16 cellular contexts compared by ENCODE assay signal in the genomic region with DNA sequence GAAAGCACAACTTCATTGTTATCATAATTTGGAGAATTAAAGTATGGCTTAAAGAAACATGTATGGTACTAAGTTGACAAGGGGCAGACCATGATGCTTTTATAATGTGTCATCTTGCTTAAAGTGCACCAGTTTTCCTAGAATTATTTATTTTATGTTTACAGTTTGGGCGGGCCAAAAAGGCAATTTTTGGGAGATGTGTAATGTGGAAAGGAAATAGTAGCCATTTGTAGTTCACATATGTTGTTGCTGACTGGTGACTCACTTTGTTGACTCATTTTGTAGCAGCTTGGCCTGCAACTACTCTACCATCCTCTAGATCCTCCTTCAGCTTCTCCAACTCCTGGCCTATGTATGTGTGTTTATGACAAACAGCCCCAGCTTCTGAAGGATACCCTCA. TPM values are rescaled to one million over a fixed set of nuclear protein-coding genes. Genes with fewer than 3 reads are reported as not detected.
DNase-seq lines count a peak whose midpoint lies in the region; ATAC-seq, FAIRE-seq and TF ChIP-seq lines count a peak whose summit lies in the region.
"Had no signal": no experiment of that assay in that cellular context is flagged by ENCODE, and none has a peak within 500 bp of the region (broad histone marks: within the 10 kb centered on the region; RNA-seq: fewer than 3 reads in every experiment).

No MANE protein-coding gene starts in this region.

- no peak overlapping the region for H2AFZ ChIP-seq in IMR-90 (replicated peaks; ENCODE audit: low read length, poor library complexity)

- 0 out of 2 replicates have a peak, but pooled peaks cover 2% of the 10 kb centered on the region for H3K9me1 ChIP-seq in IMR-90 (ENCODE audit: insufficient read depth, low read length)

- H3K36me3 ChIP-seq in BJ (ENCODE audit: control insufficient read depth, insufficient read depth, low read length) (peaks cover 6% of the 10 kb centered on the region; the same call in 1 of the 2 replicates), IMR-90 (ENCODE audit: control insufficient read depth, insufficient read depth, low read length) (peaks cover 20% of the 10 kb centered on the region), bronchial epithelial cell (ENCODE audit: control insufficient read depth, insufficient read depth, low read length) (peaks cover 8% of the 10 kb centered on the region)
- H3K36me3 ChIP-seq: pancreas, WERI-Rb-1 had no signal

- H4K20me1 ChIP-seq in IMR-90 (ENCODE audit: insufficient read depth, low read length): no peaks in the 10 kb centered on the region; the same call in 1 of the 2 replicates

- peak overlapping the region; percentile 91 for H2BK5ac ChIP-seq in IMR-90 (ENCODE audit: low read depth, low read length, poor library complexity, severe bottlenecking)

- H2AK5ac ChIP-seq in IMR-90 (ENCODE audit: low read depth, low read length): 0 out of 2 replicates have a peak overlapping the region, but pooled peaks have one; percentile 82

- POLR2A ChIA-PET in BJ (lab: Charles Lee): no interaction called here
- POLR2A ChIA-PET in IMR-90 (lab: Charles Lee; ENCODE audit: unreplicated experiment): no interaction called here
- POLR2A ChIA-PET in GM10248 (lab: Yijun Ruan, JAX): no interaction called here

- no peak overlapping the region for H3K9ac ChIP-seq in IMR-90 (ENCODE audit: low read depth, low read length)

- H3K4me3 Mint-ChIP-seq in immature natural killer cell: no peak overlapping the region
- no peak overlapping the region for H3K4me3 Mint-ChIP-seq in activated T-cell treated with anti-CD3 and anti-CD28 coated beads, Interleukin-2, amount 50 U/mL, for 4 hours

- peak overlapping the region; percentile 97; the same call in 1 of the 2 replicates for H3K18ac ChIP-seq in IMR-90 (ENCODE audit: low read depth, low read length)

- H3K27ac Mint-ChIP-seq in immature natural killer cell: no peak overlapping the region

- peak overlapping the region; percentile 52 for H3K27ac ChIP-seq in IMR-90 (ENCODE audit: insufficient read depth, low read length)
- H3K27ac ChIP-seq: pancreas, stomach, WERI-Rb-1 had no signal

- peaks cover 0 to 4% of the 10 kb centered on the region in 2 donors for H3K4me1 Mint-ChIP-seq in immature natural killer cell
- peaks cover 8% of the 10 kb centered on the region for H3K4me1 Mint-ChIP-seq in activated T-cell treated with anti-CD3 and anti-CD28 coated beads, Interleukin-2, amount 50 U/mL, for 4 hours (ENCODE audit: low read depth)

- H2BK120ac ChIP-seq in IMR-90 (ENCODE audit: low read depth, low read length): peak overlapping the region; percentile 83

- H3K23ac ChIP-seq in IMR-90 (ENCODE audit: low read depth, low read length): peak overlapping the region; percentile 61; the same call in 1 of the 2 replicates

- intact Hi-C loops in IMR-90 (cut with micrococcal nuclease): no loop called here
- intact Hi-C loops in left colon (cut with DNase I, micrococcal nuclease): no loop called here

- dilution Hi-C loops in IMR-90 (cut with HindIII; ENCODE audit: low sequenced_read_pairs, unreplicated experiment): no loop called here

- H4K5ac ChIP-seq in IMR-90 (ENCODE audit: low read depth, low read length): peak overlapping the region; percentile 65; the same call in 1 of the 2 replicates

- H3K27me3 Mint-ChIP-seq in immature natural killer cell (ENCODE audit: low read depth in 3 of 3): no peaks in the 10 kb centered on the region
- H3K27me3 Mint-ChIP-seq in activated T-cell treated with anti-CD3 and anti-CD28 coated beads, Interleukin-2, amount 50 U/mL, for 4 hours (ENCODE audit: low read depth): no peaks in the 10 kb centered on the region

- H3K9me3 ChIP-seq in IMR-90 (ENCODE audit: control insufficient read depth, insufficient read depth, low read length): peaks cover 25% of the 10 kb centered on the region
- H3K9me3 ChIP-seq: pancreas had no signal

- no CpG with 5 or more reads among the region's 1 CpG for WGBS in IMR-90 (ENCODE audit: extremely low coverage in 2 of 2, insufficient read length in 1 of 2), 2 experiments

- FAIRE-seq in bronchial epithelial cell (lab: Jason Lieb, UNC): no peak
- FAIRE-seq: pancreas had no signal

- peak overlapping the region; percentile 62 for H4K91ac ChIP-seq in IMR-90 (ENCODE audit: insufficient read depth, low read depth, low read length)

- peak; percentile 86 for DNase-seq in BJ (ENCODE audit: low read depth)
- peak; percentile 95 for DNase-seq in IMR-90
- peak; percentile 91 for DNase-seq in bronchial epithelial cell (ENCODE audit: low read depth)
- no peak for DNase-seq in left colon
- no peak for DNase-seq in GM10248 (ENCODE audit: extremely low spot score)
- DNase-seq in immature natural killer cell: no peak
- DNase-seq in activated T-cell treated with anti-CD3 and anti-CD28 coated beads, Interleukin-2, amount 50 U/mL, for 4 hours: no peak
- no peak for DNase-seq in SW480 (ENCODE audit: low spot score)
- DNase-seq: activated T-cell treated with anti-CD3 and anti-CD28 coated beads, Interleukin-2, amount 50 U/mL, for 1 hour; caudate nucleus; NCI-H2227 treated with DMSO at 0.1 percent for 48 hours; pancreas; Right ventricle myocardium superior; stimulated activated CD4-positive, alpha-beta T cell treated with anti-CD3 and anti-CD28 coated beads, Interleukin-1b, Interleukin-23, amount 100 ng/mL, for 48 hours; stomach; WERI-Rb-1 had no signal

- H3K4ac ChIP-seq in IMR-90 (ENCODE audit: low read depth, low read length): peak overlapping the region; percentile 84

- H3K4me3 ChIP-seq in BJ (ENCODE audit: low read depth, low read length) (no peak overlapping the region), IMR-90 (ENCODE audit: insufficient read depth, low read depth, low read length) (no peak overlapping the region), bronchial epithelial cell (ENCODE audit: low read depth, low read length) (no peak overlapping the region)
- H3K4me3 ChIP-seq: pancreas, stomach had no signal

- no peak for TF ChIP-seq RAD21 in IMR-90 (IDR thresholded peaks at IDR 0.05; ENCODE audit: low read length)

- peak overlapping the region; percentile 88 for H2BK20ac ChIP-seq in IMR-90 (ENCODE audit: low read depth, low read length)

- H2AK9ac ChIP-seq in IMR-90 (replicated peaks; ENCODE audit: low read depth, low read length, poor library complexity): no peak overlapping the region

- H3K27me3 ChIP-seq in BJ (ENCODE audit: control insufficient read depth, insufficient read depth, low read length) (no peaks in the 10 kb centered on the region), IMR-90 (ENCODE audit: control insufficient read depth, insufficient read depth, low read length) (no peaks in the 10 kb centered on the region), bronchial epithelial cell (ENCODE audit: control insufficient read depth, insufficient read depth, low read length) (no peaks in the 10 kb centered on the region)
- H3K27me3 ChIP-seq: pancreas, stomach had no signal

- no peak overlapping the region; the same call in 1 of the 2 replicates for H3K56ac ChIP-seq in IMR-90 (ENCODE audit: extremely low read depth, insufficient read depth, low read length)

- H3K36me3 Mint-ChIP-seq in immature natural killer cell: peaks cover 5 to 22% (median 11%) of the 10 kb centered on the region in 3 donors
- peaks cover 13% of the 10 kb centered on the region for H3K36me3 Mint-ChIP-seq in activated T-cell treated with anti-CD3 and anti-CD28 coated beads, Interleukin-2, amount 50 U/mL, for 4 hours (ENCODE audit: insufficient read depth)

- no peaks in the 10 kb centered on the region for H3K9me3 Mint-ChIP-seq in immature natural killer cell
- H3K9me3 Mint-ChIP-seq in activated T-cell treated with anti-CD3 and anti-CD28 coated beads, Interleukin-2, amount 50 U/mL, for 4 hours: peaks cover 5% of the 10 kb centered on the region

- peaks cover 23 to 34% of the 10 kb centered on the region in 2 experiments for H3K79me1 ChIP-seq in IMR-90 (ENCODE audit: low read depth in 1 of 2, low read length in 2 of 2)

- no TSS peak for BruUV-seq in IMR-90 (replicated peaks; lab: Mats Ljungman, UMichigan)

- H2BK15ac ChIP-seq in IMR-90 (ENCODE audit: low read depth, low read length): peak overlapping the region; percentile 64; the same call in 1 of the 3 replicates

- no peak for TF ChIP-seq CTCF in BJ (IDR thresholded peaks at IDR 0.05; ENCODE audit: insufficient read depth, low read depth, low read length)
- no peak for TF ChIP-seq CTCF in IMR-90 (conservative IDR thresholded peaks at IDR 0.05; ENCODE audit: low read depth, low read length)
- TF ChIP-seq CTCF in bronchial epithelial cell (IDR thresholded peaks at IDR 0.05; ENCODE audit: insufficient read depth, low read length, severe bottlenecking): no peak
- no peak for TF ChIP-seq CTCF in GM10248 (IDR thresholded peaks at IDR 0.05; ENCODE audit: control extremely low read depth, extremely low read depth, low read depth, missing control alignments)

- H3K4me1 ChIP-seq in IMR-90 (ENCODE audit: control insufficient read depth, insufficient read depth, low read length): peaks cover 5% of the 10 kb centered on the region

- peak overlapping the region; percentile 51; the same call in 1 of the 2 replicates for H3K14ac ChIP-seq in IMR-90 (replicated peaks; ENCODE audit: low read depth, low read length)

- CTCF ChIA-PET in BJ (lab: Yijun Ruan, JAX) (no interaction called here), IMR-90 (lab: Yijun Ruan, JAX) (interaction anchor here (0.6 to 1.5 kb wide), 2 partner anchors 16 to 276 kb away, joined by 3 to 5 read pairs; no protein-coding TSS in a partner anchor), GM10248 (lab: Yijun Ruan, JAX) (interaction anchor here (1.3 kb wide), 1 partner anchor 104 kb away, joined by 3 read pairs; no protein-coding TSS in a partner anchor)

- ATAC-seq in IMR-90 (ENCODE audit: low read depth) (peak; percentile 96), left colon (peak; percentile 44)
- no peak for ATAC-seq in activated T-cell treated with anti-CD3 and anti-CD28 coated beads, Interleukin-2, amount 50 U/mL, for 4 hours
- ATAC-seq: pancreas had no signal

- H3K4me2 ChIP-seq in IMR-90 (ENCODE audit: low read depth, low read length): peak overlapping the region; percentile 44; the same call in 1 of the 2 replicates

- in situ Hi-C loops in IMR-90 (cut with MboI; ENCODE audit: low sequenced_read_pairs): no loop called here

- TF ChIP-seq POLR2A in IMR-90 (IDR thresholded peaks at IDR 0.05; ENCODE audit: low read depth, low read length): no peak

- peak overlapping the region in 1 of 2 experiments; percentile 83; a peak in 3 of 4 replicates for H4K8ac ChIP-seq in IMR-90 (ENCODE audit: low read depth in 2 of 2, low read length in 2 of 2)

RNA-seq across cellular contexts. Expression of a gene that starts 7.7 kb away (rescaled TPM):
- 7.0 and 7.5 TPM in 2 replicates for polyA plus RNA-seq in BJ (2011; rRNA removed)
- 6.8 and 8.9 TPM in 2 replicates for polyA minus RNA-seq in BJ (2011; rRNA and poly(A)+ RNA removed)
- 16.9 and 17.7 TPM in 2 replicates for total RNA-seq in IMR-90 (2012; rRNA removed)
- polyA plus RNA-seq in IMR-90 (2012; rRNA removed): 7.0 and 9.9 TPM in 2 replicates
- 2.6 and 2.7 TPM in 2 replicates for polyA plus RNA-seq in IMR-90 (2012; cell fraction: cytosol; rRNA removed)
- 6.6 and 41.0 TPM in 2 replicates for polyA plus RNA-seq in IMR-90 (2012; cell fraction: nucleus; rRNA removed; ENCODE audit: low replicate concordance)
- total RNA-seq in bronchial epithelial cell: 10.0 and 16.5 TPM in 2 replicates
- 10 to 100 TPM; 12.9 to 13.0 TPM for total RNA-seq in left colon
- 1 to 10 TPM in 2 of 3 donors, not detected in 1; 3.4 to 4.7 TPM for polyA plus RNA-seq in immature natural killer cell
- total RNA-seq in activated T-cell treated with anti-CD3 and anti-CD28 coated beads, Interleukin-2, amount 50 U/mL, for 4 hours: 1 to 10 TPM; 5.0 to 8.5 (median 5.1) TPM

RNA-seq across cellular contexts. Expression of a gene that starts 41.5 kb away (rescaled TPM):
- 3.7 and 6.9 TPM in 2 replicates for polyA plus RNA-seq in BJ (2011; rRNA removed)
- polyA minus RNA-seq in BJ (2011; rRNA and poly(A)+ RNA removed): 4.7 and 5.2 TPM in 2 replicates
- total RNA-seq in IMR-90 (2012; rRNA removed): 9.9 and 11.1 TPM in 2 replicates
- polyA plus RNA-seq in IMR-90 (2012; rRNA removed): 3.2 and 5.5 TPM in 2 replicates
- 0.70 and 1.9 TPM in 2 replicates for polyA plus RNA-seq in IMR-90 (2012; cell fraction: cytosol; rRNA removed)
- 1.5 and 9.7 TPM in 2 replicates for polyA plus RNA-seq in IMR-90 (2012; cell fraction: nucleus; rRNA removed; ENCODE audit: low replicate concordance)
- total RNA-seq in bronchial epithelial cell: 12.4 and 15.0 TPM in 2 replicates
- total RNA-seq in left colon: 10 to 100 TPM; 18.0 to 20.1 TPM
- polyA plus RNA-seq in immature natural killer cell: 1 to 10 TPM; 2.7 to 8.1 (median 4.2) TPM
- total RNA-seq in activated T-cell treated with anti-CD3 and anti-CD28 coated beads, Interleukin-2, amount 50 U/mL, for 4 hours: 10 to 100 TPM; 14.3 to 14.9 (median 14.8) TPM

Comparison
In these comparisons a context has a peak if more than half of its experiments do, and no peak if none do; other contexts are left out.
1. DNase-seq: peak in BJ (single experiment), IMR-90 (single experiment) and bronchial epithelial cell (single experiment); none in left colon (0 of 2), GM10248 (single experiment), immature natural killer cell (0 of 3), activated T-cell treated with anti-CD3 and anti-CD28 coated beads, Interleukin-2, amount 50 U/mL, for 4 hours (single experiment) and SW480 (single experiment).
2. ATAC-seq: peak in IMR-90 (single experiment) and left colon (single experiment); none in activated T-cell treated with anti-CD3 and anti-CD28 coated beads, Interleukin-2, amount 50 U/mL, for 4 hours (0 of 2).